In genomic region chr10:95480102-95480900, GRCh38 we compare ENCODE assay signal across 10 cellular contexts.
DNase-seq lines count a peak whose midpoint lies in the region; ATAC-seq, FAIRE-seq and TF ChIP-seq lines count a peak whose summit lies in the region.
"Had no signal": no experiment of that assay in that cellular context is flagged by ENCODE, and none has a peak within 500 bp of the region (broad histone marks: within the 10 kb centered on the region; RNA-seq: fewer than 3 reads in every experiment).

No MANE protein-coding gene starts in this region.

- in situ Hi-C loops in gastrocnemius medialis (cut with MboI; ENCODE audit: low sequenced_read_pairs in 4 of 4), result no loop called here

- peak overlapping the region; percentile 82; the same call in 1 of the 2 replicates for H3K27ac ChIP-seq in GM23338 (ENCODE audit: low read depth)
- no peak overlapping the region for H3K27ac ChIP-seq in iPS-18a (ENCODE audit: low read length)
- peak overlapping the region; percentile 92 to 99 (median 95) for H3K27ac ChIP-seq in gastrocnemius medialis
- H3K27ac ChIP-seq: BLaER1 had no signal

- peaks cover 16% of the 10 kb centered on the region; the same call in 2 of the 3 replicates for H3K36me3 Mint-ChIP-seq in GM23338 (ENCODE audit: low read depth)
- H3K36me3 Mint-ChIP-seq in chondrocyte (ENCODE audit: low read depth), result no peaks in the 10 kb centered on the region

- H3K36me3 ChIP-seq in GM23338 (ENCODE audit: insufficient read depth), result no peaks in the 10 kb centered on the region
- H3K36me3 ChIP-seq in iPS-18a (ENCODE audit: control insufficient read depth, low read depth, low read length), result no peaks in the 10 kb centered on the region
- H3K36me3 ChIP-seq in gastrocnemius medialis, result no peaks in the 10 kb centered on the region
- H3K36me3 ChIP-seq: BLaER1 had no signal

- H3K4me3 Mint-ChIP-seq in GM23338 (no peak overlapping the region), chondrocyte (ENCODE audit: unreplicated experiment) (no peak overlapping the region)

- H3K27me3 Mint-ChIP-seq in GM23338 (ENCODE audit: insufficient read depth, low read depth, poor library complexity) (peaks cover 4% of the 10 kb centered on the region), chondrocyte (ENCODE audit: low read depth) (peaks cover 2% of the 10 kb centered on the region)

- H3K27ac Mint-ChIP-seq in GM23338, result peak overlapping the region; percentile 27
- H3K27ac Mint-ChIP-seq in chondrocyte (ENCODE audit: unreplicated experiment), result peak overlapping the region; percentile 36

- H2AFZ ChIP-seq in GM23338, result no peak overlapping the region

- H3F3A ChIP-seq in GM23338 (replicated peaks; ENCODE audit: low read depth), result no peaks in the 10 kb centered on the region; the same call in 1 of the 2 replicates

- H4K20me1 ChIP-seq in GM23338 (replicated peaks; ENCODE audit: insufficient read depth), result no peaks in the 10 kb centered on the region
- H4K20me1 ChIP-seq: BLaER1 had no signal

- H3K4me1 Mint-ChIP-seq in GM23338 (peaks cover 56% of the 10 kb centered on the region), chondrocyte (ENCODE audit: low read depth) (peaks cover 22% of the 10 kb centered on the region)

- H3K4me2 ChIP-seq in GM23338, result peak overlapping the region; percentile 49; the same call in 1 of the 2 replicates
- H3K4me2 ChIP-seq: BLaER1 had no signal

- no peak for FAIRE-seq in urothelium cell line (lab: Jason Lieb, UNC)

- TF ChIP-seq CTCF in GM23338 (conservative IDR thresholded peaks at IDR 0.05; ENCODE audit: low read depth in 2 of 2) (0 out of 4 replicates have a peak, but pooled peaks of 1 of the 2 experiments have one; percentile 11), chondrocyte (IDR thresholded peaks at IDR 0.05) (no peak), gastrocnemius medialis (IDR thresholded peaks at IDR 0.05 in 4 of 5, conservative IDR thresholded peaks at IDR 0.05 in 1 of 5) (peak in 1 of 5 experiments; percentile 23)

- no peaks in the 10 kb centered on the region for H3K27me3 ChIP-seq in GM23338 (ENCODE audit: insufficient read depth)
- H3K27me3 ChIP-seq in iPS-18a (ENCODE audit: control insufficient read depth, insufficient read depth, low read length), result no peaks in the 10 kb centered on the region
- H3K27me3 ChIP-seq in gastrocnemius medialis, result no peaks in the 10 kb centered on the region
- H3K27me3 ChIP-seq: BLaER1 had no signal

- H3K9ac ChIP-seq in iPS-18a (ENCODE audit: low read length), result peak overlapping the region; percentile 23
- H3K9ac ChIP-seq: BLaER1 had no signal

- DNase-seq in GM23338 (ENCODE audit: low spot score), result no peak
- no peak for DNase-seq in chondrocyte (ENCODE audit: low spot score)
- no peak for DNase-seq in gastrocnemius medialis
- no peak for DNase-seq in D341Med (ENCODE audit: low spot score)
- no peak for DNase-seq in urothelium cell line (ENCODE audit: low spot score)
- no peak for DNase-seq in A172 (ENCODE audit: low spot score)
- DNase-seq: activated effector memory CD4-positive, alpha-beta T cell treated with anti-CD3 and anti-CD28 coated beads, Interleukin-2, amount 50 U/mL, for 16 hours had no signal

- no peaks in the 10 kb centered on the region; the same call in 2 of the 3 replicates for H3K9me3 Mint-ChIP-seq in GM23338
- H3K9me3 Mint-ChIP-seq in chondrocyte (ENCODE audit: low read depth), result peaks cover 6% of the 10 kb centered on the region

- peaks cover 19% of the 10 kb centered on the region for H3K79me2 ChIP-seq in GM23338 (replicated peaks; ENCODE audit: insufficient read depth)

- H3K4me3 ChIP-seq in GM23338 (no peak overlapping the region), iPS-18a (ENCODE audit: low read length) (no peak overlapping the region), gastrocnemius medialis (peak overlapping the region; percentile 8 to 29 (median 14))
- H3K4me3 ChIP-seq: BLaER1 had no signal

- H3K9me3 ChIP-seq in iPS-18a (ENCODE audit: control insufficient read depth, low read depth, low read length), result no peaks in the 10 kb centered on the region
- no peaks in the 10 kb centered on the region for H3K9me3 ChIP-seq in gastrocnemius medialis

- ATAC-seq in GM23338 (no peak), gastrocnemius medialis (peak; percentile 11 to 14), HG02885 (IDR thresholded peaks at IDR 0.05; ENCODE audit: poor library complexity, unreplicated experiment) (no peak)

- peaks cover 49% of the 10 kb centered on the region for H3K4me1 ChIP-seq in GM23338 (ENCODE audit: insufficient read depth)
- peaks cover 48% of the 10 kb centered on the region for H3K4me1 ChIP-seq in iPS-18a (ENCODE audit: control insufficient read depth, low read depth, low read length)
- H3K4me1 ChIP-seq in gastrocnemius medialis, result peaks cover 78 to 79% of the 10 kb centered on the region in 2 donors
- H3K4me1 ChIP-seq: BLaER1 had no signal

- H3K9me2 ChIP-seq in GM23338 (ENCODE audit: insufficient read depth), result no peaks in the 10 kb centered on the region

- intact Hi-C loops in gastrocnemius medialis (cut with DNase I; ENCODE audit: low total_unique reads), result no loop called here

- TF ChIP-seq POLR2A in gastrocnemius medialis (IDR thresholded peaks at IDR 0.05), result no peak

TF ChIP-seq in GM23338, 12 proteins besides CTCF, POLR2A, EP300 and RAD21 (continues in another document):
- TF ChIP-seq, protein P1, sequence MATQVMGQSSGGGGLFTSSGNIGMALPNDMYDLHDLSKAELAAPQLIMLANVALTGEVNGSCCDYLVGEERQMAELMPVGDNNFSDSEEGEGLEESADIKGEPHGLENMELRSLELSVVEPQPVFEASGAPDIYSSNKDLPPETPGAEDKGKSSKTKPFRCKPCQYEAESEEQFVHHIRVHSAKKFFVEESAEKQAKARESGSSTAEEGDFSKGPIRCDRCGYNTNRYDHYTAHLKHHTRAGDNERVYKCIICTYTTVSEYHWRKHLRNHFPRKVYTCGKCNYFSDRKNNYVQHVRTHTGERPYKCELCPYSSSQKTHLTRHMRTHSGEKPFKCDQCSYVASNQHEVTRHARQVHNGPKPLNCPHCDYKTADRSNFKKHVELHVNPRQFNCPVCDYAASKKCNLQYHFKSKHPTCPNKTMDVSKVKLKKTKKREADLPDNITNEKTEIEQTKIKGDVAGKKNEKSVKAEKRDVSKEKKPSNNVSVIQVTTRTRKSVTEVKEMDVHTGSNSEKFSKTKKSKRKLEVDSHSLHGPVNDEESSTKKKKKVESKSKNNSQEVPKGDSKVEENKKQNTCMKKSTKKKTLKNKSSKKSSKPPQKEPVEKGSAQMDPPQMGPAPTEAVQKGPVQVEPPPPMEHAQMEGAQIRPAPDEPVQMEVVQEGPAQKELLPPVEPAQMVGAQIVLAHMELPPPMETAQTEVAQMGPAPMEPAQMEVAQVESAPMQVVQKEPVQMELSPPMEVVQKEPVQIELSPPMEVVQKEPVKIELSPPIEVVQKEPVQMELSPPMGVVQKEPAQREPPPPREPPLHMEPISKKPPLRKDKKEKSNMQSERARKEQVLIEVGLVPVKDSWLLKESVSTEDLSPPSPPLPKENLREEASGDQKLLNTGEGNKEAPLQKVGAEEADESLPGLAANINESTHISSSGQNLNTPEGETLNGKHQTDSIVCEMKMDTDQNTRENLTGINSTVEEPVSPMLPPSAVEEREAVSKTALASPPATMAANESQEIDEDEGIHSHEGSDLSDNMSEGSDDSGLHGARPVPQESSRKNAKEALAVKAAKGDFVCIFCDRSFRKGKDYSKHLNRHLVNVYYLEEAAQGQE (IDR thresholded peaks at IDR 0.05; ENCODE audit: unreplicated experiment), result no peak
- TF ChIP-seq JUNB (IDR thresholded peaks at IDR 0.05; ENCODE audit: unreplicated experiment), result no peak
- TF ChIP-seq EZH2 (IDR thresholded peaks at IDR 0.05; ENCODE audit: low read depth, unreplicated experiment), result no peak

Comparison
In these comparisons a context has a peak if more than half of its experiments do, and no peak if none do; other contexts are left out.
1. ATAC-seq: peak in gastrocnemius medialis (2 of 2); none in GM23338 (single experiment) and HG02885 (single experiment).
2. H3K4me3 ChIP-seq: peak in gastrocnemius medialis (4 of 4); none in GM23338 (single experiment) and iPS-18a (single experiment).